Comparison of ENCODE assay signal across 8 cellular contexts in the genomic region with DNA sequence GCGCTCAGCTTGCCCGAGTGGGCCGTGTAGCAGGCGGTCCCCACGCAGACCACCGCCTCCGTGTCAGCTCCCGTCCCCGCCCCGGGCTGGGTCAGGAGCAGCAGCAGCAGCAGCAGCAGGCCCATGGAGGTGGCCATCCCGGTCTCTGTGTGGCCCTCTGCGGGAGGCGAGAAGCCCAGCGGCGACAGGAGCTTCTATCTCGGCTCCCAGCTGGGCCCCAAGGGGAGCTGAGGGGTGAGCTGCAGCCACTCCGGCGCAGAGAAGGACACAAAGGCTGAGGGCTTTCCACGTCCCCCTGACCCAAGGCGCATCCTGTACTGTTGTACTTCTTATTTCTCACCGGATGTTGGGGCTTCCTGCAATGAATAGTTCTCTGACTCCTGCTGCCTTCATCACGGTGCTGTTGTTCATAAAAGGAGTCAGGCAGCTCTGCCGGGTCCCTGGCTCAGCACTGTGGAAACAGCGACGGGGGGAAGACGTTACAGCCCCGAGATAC. TPM values are rescaled to one million over a fixed set of nuclear protein-coding genes. Genes with fewer than 3 reads are reported as not detected.
DNase-seq lines count a peak whose midpoint lies in the region; ATAC-seq lines count a peak whose summit lies in the region.

A gene with protein sequence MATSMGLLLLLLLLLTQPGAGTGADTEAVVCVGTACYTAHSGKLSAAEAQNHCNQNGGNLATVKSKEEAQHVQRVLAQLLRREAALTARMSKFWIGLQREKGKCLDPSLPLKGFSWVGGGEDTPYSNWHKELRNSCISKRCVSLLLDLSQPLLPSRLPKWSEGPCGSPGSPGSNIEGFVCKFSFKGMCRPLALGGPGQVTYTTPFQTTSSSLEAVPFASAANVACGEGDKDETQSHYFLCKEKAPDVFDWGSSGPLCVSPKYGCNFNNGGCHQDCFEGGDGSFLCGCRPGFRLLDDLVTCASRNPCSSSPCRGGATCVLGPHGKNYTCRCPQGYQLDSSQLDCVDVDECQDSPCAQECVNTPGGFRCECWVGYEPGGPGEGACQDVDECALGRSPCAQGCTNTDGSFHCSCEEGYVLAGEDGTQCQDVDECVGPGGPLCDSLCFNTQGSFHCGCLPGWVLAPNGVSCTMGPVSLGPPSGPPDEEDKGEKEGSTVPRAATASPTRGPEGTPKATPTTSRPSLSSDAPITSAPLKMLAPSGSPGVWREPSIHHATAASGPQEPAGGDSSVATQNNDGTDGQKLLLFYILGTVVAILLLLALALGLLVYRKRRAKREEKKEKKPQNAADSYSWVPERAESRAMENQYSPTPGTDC (minus strand): TSS at position 269 of the 496 bp plus-strand sequence. CDS start 132 bp downstream, at position 137.

- H3K4me3 Mint-ChIP-seq in activated CD4-positive, alpha-beta T cell treated with anti-CD3 and anti-CD28 coated beads, Interleukin-2, amount 10 ng/mL, durations not matched to agents 24 days and 14 days = peak within 1 kb of the TSS; percentile 74
- peak within 1 kb of the TSS; percentile 35 for H3K4me3 Mint-ChIP-seq in activated CD4-positive, alpha-beta memory T cell treated with anti-CD3 and anti-CD28 coated beads for 36 hours
- peak within 1 kb of the TSS; percentile 80 to 93 (median 91) for H3K4me3 Mint-ChIP-seq in immature natural killer cell

- H3K27ac Mint-ChIP-seq in activated CD4-positive, alpha-beta T cell treated with anti-CD3 and anti-CD28 coated beads, Interleukin-2, amount 10 ng/mL, durations not matched to agents 24 days and 14 days = peak within 1 kb of the TSS; percentile 88
- peak within 1 kb of the TSS; percentile 51 for H3K27ac Mint-ChIP-seq in activated CD4-positive, alpha-beta memory T cell treated with anti-CD3 and anti-CD28 coated beads for 36 hours
- peak within 1 kb of the TSS; percentile 92 to 98 (median 94) for H3K27ac Mint-ChIP-seq in immature natural killer cell

- peaks cover 22% of the 10 kb centered on the region for H3K4me1 Mint-ChIP-seq in activated CD4-positive, alpha-beta T cell treated with anti-CD3 and anti-CD28 coated beads, Interleukin-2, amount 10 ng/mL, durations not matched to agents 24 days and 14 days
- peaks cover 11% of the 10 kb centered on the region for H3K4me1 Mint-ChIP-seq in activated CD4-positive, alpha-beta memory T cell treated with anti-CD3 and anti-CD28 coated beads for 36 hours (ENCODE audit: low read depth)
- peaks cover 63 to 67% of the 10 kb centered on the region in 2 donors for H3K4me1 Mint-ChIP-seq in immature natural killer cell

- intact Hi-C loops in activated CD4-positive, alpha-beta T cell treated with anti-CD3 and anti-CD28 coated beads, Interleukin-2, amount 10 ng/mL, durations not matched to agents 24 days and 14 days (cut with micrococcal nuclease) = loop anchor here (2.0 kb wide), 1 partner anchor 63 kb away; no protein-coding TSS in a partner anchor
- intact Hi-C loops in activated CD4-positive, alpha-beta memory T cell treated with anti-CD3 and anti-CD28 coated beads for 36 hours (cut with micrococcal nuclease) = loop anchor here (5.0 kb wide), 1 partner anchor 61 kb away; no protein-coding TSS in a partner anchor

- H3K27me3 ChIP-seq in subcutaneous abdominal adipose tissue (ENCODE audit: control insufficient read depth in 5 of 5, insufficient read depth in 4 of 5, low read length in 5 of 5) = peaks cover 0 to 5% (median 0%) of the 10 kb centered on the region in 5 donors

- peak within 1 kb of the TSS; percentile 89 for H3K27ac ChIP-seq in subcutaneous abdominal adipose tissue (ENCODE audit: low read depth, low read length)

- H3K27me3 Mint-ChIP-seq in activated CD4-positive, alpha-beta T cell treated with anti-CD3 and anti-CD28 coated beads, Interleukin-2, amount 10 ng/mL, durations not matched to agents 24 days and 14 days = peaks cover 6% of the 10 kb centered on the region
- H3K27me3 Mint-ChIP-seq in activated CD4-positive, alpha-beta memory T cell treated with anti-CD3 and anti-CD28 coated beads for 36 hours = peaks cover 2% of the 10 kb centered on the region
- H3K27me3 Mint-ChIP-seq in immature natural killer cell (ENCODE audit: low read depth in 3 of 3) = peaks cover 0 to 4% (median 0%) of the 10 kb centered on the region in 3 donors

- ATAC-seq in HG02840 (IDR thresholded peaks at IDR 0.05; ENCODE audit: low FRiP score, unreplicated experiment) (no peak), GM19328 (IDR thresholded peaks at IDR 0.05; ENCODE audit: unreplicated experiment) (no peak)

- H3K9me3 Mint-ChIP-seq in activated CD4-positive, alpha-beta T cell treated with anti-CD3 and anti-CD28 coated beads, Interleukin-2, amount 10 ng/mL, durations not matched to agents 24 days and 14 days = no peaks in the 10 kb centered on the region
- no peaks in the 10 kb centered on the region for H3K9me3 Mint-ChIP-seq in activated CD4-positive, alpha-beta memory T cell treated with anti-CD3 and anti-CD28 coated beads for 36 hours
- no peaks in the 10 kb centered on the region for H3K9me3 Mint-ChIP-seq in immature natural killer cell

- peaks cover 0 to 4% (median 2%) of the 10 kb centered on the region in 5 donors for H3K36me3 ChIP-seq in subcutaneous abdominal adipose tissue (ENCODE audit: control insufficient read depth in 5 of 5, insufficient read depth in 5 of 5, low read length in 5 of 5)

- H3K36me3 Mint-ChIP-seq in activated CD4-positive, alpha-beta T cell treated with anti-CD3 and anti-CD28 coated beads, Interleukin-2, amount 10 ng/mL, durations not matched to agents 24 days and 14 days (ENCODE audit: low read depth) = no peaks in the 10 kb centered on the region
- no peaks in the 10 kb centered on the region for H3K36me3 Mint-ChIP-seq in activated CD4-positive, alpha-beta memory T cell treated with anti-CD3 and anti-CD28 coated beads for 36 hours
- peaks cover 0 to 3% (median 0%) of the 10 kb centered on the region in 3 donors for H3K36me3 Mint-ChIP-seq in immature natural killer cell

- H3K9me3 ChIP-seq in subcutaneous abdominal adipose tissue (ENCODE audit: control insufficient read depth in 5 of 5, low read length in 5 of 5) = no peaks in the 10 kb centered on the region

- peak within 1 kb of the TSS in 3 of 5 donors; percentile 57 to 89 (median 81) for H3K9ac ChIP-seq in subcutaneous abdominal adipose tissue (ENCODE audit: low read length in 5 of 5)

- H3K4me1 ChIP-seq in subcutaneous abdominal adipose tissue (ENCODE audit: control insufficient read depth in 5 of 5, insufficient read depth in 5 of 5, low read length in 5 of 5) = peaks cover 0 to 45% (median 23%) of the 10 kb centered on the region in 5 donors

- CTCF ChIA-PET in activated CD4-positive, alpha-beta memory T cell treated with anti-CD3 and anti-CD28 coated beads for 36 hours (lab: Charles Lee) = no interaction called here

- POLR2A ChIA-PET in activated CD4-positive, alpha-beta memory T cell treated with anti-CD3 and anti-CD28 coated beads for 36 hours (lab: Charles Lee) = no interaction called here

- DNase-seq in activated CD4-positive, alpha-beta T cell treated with anti-CD3 and anti-CD28 coated beads, Interleukin-2, amount 10 ng/mL, durations not matched to agents 24 days and 14 days = peak; percentile 83
- DNase-seq in activated CD4-positive, alpha-beta T cell treated with anti-CD3 and anti-CD28 coated beads, Interleukin-2, amount 50 U/mL, for 4 hours = no peak
- peak; percentile 60 for DNase-seq in activated CD4-positive, alpha-beta memory T cell treated with anti-CD3 and anti-CD28 coated beads for 36 hours
- peak; percentile 65 to 68 (median 67) for DNase-seq in immature natural killer cell
- DNase-seq in globus pallidus (ENCODE audit: low spot score) = no peak

- peak within 1 kb of the TSS; percentile 33 to 77 (median 73) for H3K4me3 ChIP-seq in subcutaneous abdominal adipose tissue (ENCODE audit: low read depth in 1 of 5, low read length in 5 of 5)

RNA-seq across cellular contexts. Expression of the gene that starts here (rescaled TPM):
- 1.5 and 1.7 TPM in 2 replicates for total RNA-seq in activated CD4-positive, alpha-beta T cell treated with anti-CD3 and anti-CD28 coated beads, Interleukin-2, amount 10 ng/mL, durations not matched to agents 24 days and 14 days
- total RNA-seq in activated CD4-positive, alpha-beta memory T cell treated with anti-CD3 and anti-CD28 coated beads for 36 hours = 1 to 10 TPM; 1.8 to 1.9 TPM
- polyA plus RNA-seq in immature natural killer cell = under 1 TPM in 2 of 3 donors, not detected in 1; 0.18 to 0.71 TPM

Comparison
In these comparisons a context has a peak if more than half of its experiments do, and no peak if none do; other contexts are left out.
1. DNase-seq: peak in activated CD4-positive, alpha-beta T cell treated with anti-CD3 and anti-CD28 coated beads, Interleukin-2, amount 10 ng/mL, durations not matched to agents 24 days and 14 days (single experiment) and activated CD4-positive, alpha-beta memory T cell treated with anti-CD3 and anti-CD28 coated beads for 36 hours (single experiment); none in activated CD4-positive, alpha-beta T cell treated with anti-CD3 and anti-CD28 coated beads, Interleukin-2, amount 50 U/mL, for 4 hours (0 of 2) and globus pallidus (single experiment).
2. Peak in DNase-seq in immature natural killer cell; RNA of the gene not detected or under 1 TPM.
3. H3K4me3 Mint-ChIP-seq: peak in every context shown above with its lines; median percentile 91 in immature natural killer cell; 74 in activated CD4-positive, alpha-beta T cell treated with anti-CD3 and anti-CD28 coated beads, Interleukin-2, amount 10 ng/mL, durations not matched to agents 24 days and 14 days; 35 in activated CD4-positive, alpha-beta memory T cell treated with anti-CD3 and anti-CD28 coated beads for 36 hours.
4. Peak in every context shown above with its lines, with median percentiles within 50 percentile points of each other: H3K27ac Mint-ChIP-seq.